24 cellular contexts compared by ENCODE assay signal in genomic region chr2:45631955-45632354, GRCh38.
"Had no signal": no experiment of that assay in that cellular context is flagged by ENCODE, and none has a peak within 500 bp of the region (broad histone marks: within the 10 kb centered on the region; RNA-seq: fewer than 3 reads in every experiment).

No MANE protein-coding gene starts in this region.

- H3K36me3 Mint-ChIP-seq: T-cell had no signal

- H3K4me1 Mint-ChIP-seq: T-cell had no signal

- H3K27ac Mint-ChIP-seq: T-cell had no signal

- H3K9me3 Mint-ChIP-seq: T-cell had no signal

- ATAC-seq: HepG2, T-cell had no signal

- H3K27ac ChIP-seq: HL-60 had no signal

- H3K4me2 ChIP-seq: SK-N-SH had no signal

- H3K4me3 Mint-ChIP-seq: T-cell had no signal

- H3K9me3 ChIP-seq: SK-N-SH had no signal

- DNase-seq: IMR-90, Karpas-422, KG1, MM.1S, NCI-H1092 treated with DMSO at 0.1 percent for 48 hours, NCI-H1436, NCI-H187, NCI-H2029, NCI-H2081 treated with DMSO at 0.1 percent for 48 hours, NCI-H2171, NCI-H226, NCI-H446, NCI-H510A, NCI-H524 treated with DMSO at 0.1 percent for 48 hours, NCI-H69, NCI-H774, Right ventricle myocardium superior, RPMI8226, SIG-M5, SK-N-SH, SW 1271, T-cell had no signal

- H3K9ac ChIP-seq: SK-N-SH had no signal
